ENCODE assay signal across 26 cellular contexts in genomic region chr5:116249648-116250047, GRCh38.
"Had no signal": no experiment of that assay in that cellular context is flagged by ENCODE, and none has a peak within 500 bp of the region (broad histone marks: within the 10 kb centered on the region; RNA-seq: fewer than 3 reads in every experiment).

No MANE protein-coding gene starts in this region.

- FAIRE-seq: urothelium cell line had no signal

- DNase-seq: head of caudate nucleus; hippocampal formation; left colon; left lung; lower lobe of right lung; mammary epithelial cell; mesenchymal stem cell; naive thymus-derived CD8-positive, alpha-beta T cell; nucleus accumbens; spleen; stimulated activated CD4-positive, alpha-beta T cell treated with anti-CD3 and anti-CD28 coated beads, Interleukin-4, amount 100 ng/mL, for 24 hours; stimulated activated naive CD4-positive, alpha-beta T cell; tibial artery; trophoblast cell; upper lobe of right lung had no signal

- H3K4me3 ChIP-seq: left lung, lower lobe of right lung, right atrium auricular region, skin epidermis, spleen, suprapubic skin, thoracic aorta, tibial artery, upper lobe of right lung had no signal

- H3K9ac ChIP-seq: parathyroid adenoma had no signal

- H3K27me3 ChIP-seq: left lung, right atrium auricular region, spleen, suprapubic skin, tibial artery, upper lobe of right lung had no signal

- H3K4me1 Mint-ChIP-seq: nephron; neural crest cell; stimulated activated effector memory CD8-positive, alpha-beta T cell treated with anti-CD3 and anti-CD28 coated beads, Interleukin-12 subunit alpha, Interleukin-12 subunit beta, amount 100 ng/mL, for 72 hours had no signal

- H3K36me3 Mint-ChIP-seq: stimulated activated effector memory CD8-positive, alpha-beta T cell treated with anti-CD3 and anti-CD28 coated beads, Interleukin-12 subunit alpha, Interleukin-12 subunit beta, amount 100 ng/mL, for 72 hours had no signal

- H3K4me3 Mint-ChIP-seq: naive thymus-derived CD8-positive, alpha-beta T cell; nephron; neural crest cell; stimulated activated effector memory CD8-positive, alpha-beta T cell treated with anti-CD3 and anti-CD28 coated beads, Interleukin-12 subunit alpha, Interleukin-12 subunit beta, amount 100 ng/mL, for 72 hours; stimulated activated naive CD8-positive, alpha-beta T cell treated with anti-CD3 and anti-CD28 coated beads, Interleukin-15, Interleukin-2, amounts not matched to agents 100 ng/mL and 50 ng/mL, for 24 hours had no signal

- H3K36me3 ChIP-seq: left lung, lower lobe of right lung, right atrium auricular region, suprapubic skin, thoracic aorta, tibial artery, upper lobe of right lung had no signal

- H3K27ac Mint-ChIP-seq: naive thymus-derived CD8-positive, alpha-beta T cell; nephron; stimulated activated effector memory CD8-positive, alpha-beta T cell treated with anti-CD3 and anti-CD28 coated beads, Interleukin-12 subunit alpha, Interleukin-12 subunit beta, amount 100 ng/mL, for 72 hours; stimulated activated naive CD8-positive, alpha-beta T cell treated with anti-CD3 and anti-CD28 coated beads, Interleukin-15, Interleukin-2, amounts not matched to agents 100 ng/mL and 50 ng/mL, for 24 hours had no signal

- H3K27me3 Mint-ChIP-seq: naive thymus-derived CD8-positive, alpha-beta T cell; stimulated activated naive CD8-positive, alpha-beta T cell treated with anti-CD3 and anti-CD28 coated beads, Interleukin-15, Interleukin-2, amounts not matched to agents 100 ng/mL and 50 ng/mL, for 24 hours had no signal

- H3K9me3 ChIP-seq: thoracic aorta, tibial artery had no signal

- H2AFZ ChIP-seq: parathyroid adenoma had no signal

- H3K27ac ChIP-seq: left lung, lower lobe of right lung, parathyroid adenoma, right atrium auricular region, skin epidermis, spleen, suprapubic skin, thoracic aorta, tibial artery, upper lobe of right lung had no signal

- H3K4me1 ChIP-seq: left lung, lower lobe of right lung, parathyroid adenoma, right atrium auricular region, spleen, suprapubic skin, tibial artery, upper lobe of right lung had no signal

- H3K79me2 ChIP-seq: parathyroid adenoma had no signal

- ATAC-seq: left colon; left lung; lower lobe of right lung; naive thymus-derived CD8-positive, alpha-beta T cell; sciatic nerve; stimulated activated effector memory CD8-positive, alpha-beta T cell treated with anti-CD3 and anti-CD28 coated beads, Interleukin-12 subunit alpha, Interleukin-12 subunit beta, amount 100 ng/mL, for 72 hours; upper lobe of right lung had no signal
